1 cellular context compared by ENCODE assay signal in genomic region chr22:46798366-46799057, GRCh38.
TF ChIP-seq lines count a peak whose summit lies in the region.

No MANE protein-coding gene starts in this region.

TF ChIP-seq in HepG2, 621 proteins besides CTCF, POLR2A, EP300 and RAD21 (continued from another document and continues in another):
- TF ChIP-seq, protein P1, sequence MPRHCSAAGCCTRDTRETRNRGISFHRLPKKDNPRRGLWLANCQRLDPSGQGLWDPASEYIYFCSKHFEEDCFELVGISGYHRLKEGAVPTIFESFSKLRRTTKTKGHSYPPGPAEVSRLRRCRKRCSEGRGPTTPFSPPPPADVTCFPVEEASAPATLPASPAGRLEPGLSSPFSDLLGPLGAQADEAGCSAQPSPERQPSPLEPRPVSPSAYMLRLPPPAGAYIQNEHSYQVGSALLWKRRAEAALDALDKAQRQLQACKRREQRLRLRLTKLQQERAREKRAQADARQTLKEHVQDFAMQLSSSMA (CRISPR knock-in tag; IDR thresholded peaks at IDR 0.05), result no peak
- TF ChIP-seq ZNF777 (CRISPR knock-in tag; IDR thresholded peaks at IDR 0.05) (no peak), ZNF674 (CRISPR knock-in tag; IDR thresholded peaks at IDR 0.05; ENCODE audit: low read depth) (no peak), ZNF644 (CRISPR knock-in tag; IDR thresholded peaks at IDR 0.05; ENCODE audit: low read depth) (peak; percentile 77), HNF1A (IDR thresholded peaks at IDR 0.05; ENCODE audit: low read depth) (no peak), HNF1A (CRISPR knock-in tag; IDR thresholded peaks at IDR 0.05; ENCODE audit: borderline replicate concordance) (no peak), ARNT (IDR thresholded peaks at IDR 0.05) (no peak), ZKSCAN1 (IDR thresholded peaks at IDR 0.05; ENCODE audit: low read length) (peak; percentile 57; the same call in 1 of the 2 replicates), NR3C1 (CRISPR knock-in tag; IDR thresholded peaks at IDR 0.05) (no peak), MBNL3 (CRISPR knock-in tag; conservative IDR thresholded peaks at IDR 0.05) (no peak), SMAD3 (CRISPR knock-in tag; IDR thresholded peaks at IDR 0.05) (peak; percentile 84), ZNF782 (CRISPR knock-in tag; IDR thresholded peaks at IDR 0.05; ENCODE audit: borderline replicate concordance) (peak; percentile 60; the same call in 1 of the 2 replicates), ZFYVE20 (CRISPR knock-in tag; IDR thresholded peaks at IDR 0.05; ENCODE audit: borderline replicate concordance, low read depth) (no peak), ZNF598 (CRISPR knock-in tag; IDR thresholded peaks at IDR 0.05; ENCODE audit: borderline replicate concordance) (no peak), ZNF12 (CRISPR knock-in tag; IDR thresholded peaks at IDR 0.05) (no peak; the same call in 1 of the 2 replicates), ZEB1 (IDR thresholded peaks at IDR 0.05; ENCODE audit: insufficient replicate concordance, low read depth) (no peak), NR2C2 (CRISPR knock-in tag; IDR thresholded peaks at IDR 0.05; ENCODE audit: borderline replicate concordance) (peak; percentile 76), ZNF30 (CRISPR knock-in tag; IDR thresholded peaks at IDR 0.05) (no peak), JUND (CRISPR knock-in tag; IDR thresholded peaks at IDR 0.05) (no peak), ZNF564 (CRISPR knock-in tag; IDR thresholded peaks at IDR 0.05) (no peak), AKAP8 (CRISPR knock-in tag; IDR thresholded peaks at IDR 0.05) (peak; percentile 78; the same call in 1 of the 2 replicates), CCAR2 (optimal IDR thresholded peaks at IDR 0.05; ENCODE audit: low read depth, low read length) (no peak), ZNF383 (CRISPR knock-in tag; IDR thresholded peaks at IDR 0.05; ENCODE audit: borderline replicate concordance) (no peak), RFXANK (CRISPR knock-in tag; IDR thresholded peaks at IDR 0.05) (no peak), U2AF1 (optimal IDR thresholded peaks at IDR 0.05; ENCODE audit: low read depth, low read length) (no peak), ZNF790 (CRISPR knock-in tag; IDR thresholded peaks at IDR 0.05; ENCODE audit: borderline replicate concordance) (no peak), MXD3 (CRISPR knock-in tag; IDR thresholded peaks at IDR 0.05) (peak; percentile 77; the same call in 1 of the 2 replicates), TRIM22 (IDR thresholded peaks at IDR 0.05) (no peak), U2AF2 (IDR thresholded peaks at IDR 0.05; ENCODE audit: low read depth, low read length) (no peak), TOPORS (CRISPR knock-in tag; IDR thresholded peaks at IDR 0.05) (peak; percentile 48; the same call in 1 of the 2 replicates), ZNF660 (CRISPR knock-in tag; IDR thresholded peaks at IDR 0.05; ENCODE audit: borderline replicate concordance, low read depth) (no peak), ZNF761 (CRISPR knock-in tag; conservative IDR thresholded peaks at IDR 0.05) (no peak), HHEX (CRISPR knock-in tag; IDR thresholded peaks at IDR 0.05) (no peak), LBX2 (CRISPR knock-in tag; IDR thresholded peaks at IDR 0.05; ENCODE audit: borderline replicate concordance) (no peak), DMTF1 (CRISPR knock-in tag; IDR thresholded peaks at IDR 0.05) (no peak), REPIN1 (CRISPR knock-in tag; IDR thresholded peaks at IDR 0.05; ENCODE audit: borderline replicate concordance, low read depth) (peak; percentile 92; the same call in 1 of the 2 replicates), HOXD1 (CRISPR knock-in tag; IDR thresholded peaks at IDR 0.05) (peak; percentile 73; the same call in 1 of the 2 replicates), FOXK2 (IDR thresholded peaks at IDR 0.05) (no peak), ZNF629 (CRISPR knock-in tag; conservative IDR thresholded peaks at IDR 0.05) (0 out of 2 replicates have a peak, but pooled peaks have one; percentile 35), SMC3 (IDR thresholded peaks at IDR 0.05; ENCODE audit: low read length) (peak; percentile 60), NR2F1 (CRISPR knock-in tag; IDR thresholded peaks at IDR 0.05) (peak in 1 of 2 experiments; percentile 57; a peak in 2 of 4 replicates)
- TF ChIP-seq, protein P2, sequence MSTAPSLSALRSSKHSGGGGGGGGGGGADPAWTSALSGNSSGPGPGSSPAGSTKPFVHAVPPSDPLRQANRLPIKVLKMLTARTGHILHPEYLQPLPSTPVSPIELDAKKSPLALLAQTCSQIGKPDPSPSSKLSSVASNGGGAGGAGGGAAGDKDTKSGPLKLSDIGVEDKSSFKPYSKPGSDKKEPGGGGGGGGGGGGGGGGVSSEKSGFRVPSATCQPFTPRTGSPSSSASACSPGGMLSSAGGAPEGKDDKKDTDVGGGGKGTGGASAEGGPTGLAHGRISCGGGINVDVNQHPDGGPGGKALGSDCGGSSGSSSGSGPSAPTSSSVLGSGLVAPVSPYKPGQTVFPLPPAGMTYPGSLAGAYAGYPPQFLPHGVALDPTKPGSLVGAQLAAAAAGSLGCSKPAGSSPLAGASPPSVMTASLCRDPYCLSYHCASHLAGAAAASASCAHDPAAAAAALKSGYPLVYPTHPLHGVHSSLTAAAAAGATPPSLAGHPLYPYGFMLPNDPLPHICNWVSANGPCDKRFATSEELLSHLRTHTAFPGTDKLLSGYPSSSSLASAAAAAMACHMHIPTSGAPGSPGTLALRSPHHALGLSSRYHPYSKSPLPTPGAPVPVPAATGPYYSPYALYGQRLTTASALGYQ (CRISPR knock-in tag; IDR thresholded peaks at IDR 0.05), result peak; percentile 65; the same call in 1 of the 2 replicates
- TF ChIP-seq, protein P3, sequence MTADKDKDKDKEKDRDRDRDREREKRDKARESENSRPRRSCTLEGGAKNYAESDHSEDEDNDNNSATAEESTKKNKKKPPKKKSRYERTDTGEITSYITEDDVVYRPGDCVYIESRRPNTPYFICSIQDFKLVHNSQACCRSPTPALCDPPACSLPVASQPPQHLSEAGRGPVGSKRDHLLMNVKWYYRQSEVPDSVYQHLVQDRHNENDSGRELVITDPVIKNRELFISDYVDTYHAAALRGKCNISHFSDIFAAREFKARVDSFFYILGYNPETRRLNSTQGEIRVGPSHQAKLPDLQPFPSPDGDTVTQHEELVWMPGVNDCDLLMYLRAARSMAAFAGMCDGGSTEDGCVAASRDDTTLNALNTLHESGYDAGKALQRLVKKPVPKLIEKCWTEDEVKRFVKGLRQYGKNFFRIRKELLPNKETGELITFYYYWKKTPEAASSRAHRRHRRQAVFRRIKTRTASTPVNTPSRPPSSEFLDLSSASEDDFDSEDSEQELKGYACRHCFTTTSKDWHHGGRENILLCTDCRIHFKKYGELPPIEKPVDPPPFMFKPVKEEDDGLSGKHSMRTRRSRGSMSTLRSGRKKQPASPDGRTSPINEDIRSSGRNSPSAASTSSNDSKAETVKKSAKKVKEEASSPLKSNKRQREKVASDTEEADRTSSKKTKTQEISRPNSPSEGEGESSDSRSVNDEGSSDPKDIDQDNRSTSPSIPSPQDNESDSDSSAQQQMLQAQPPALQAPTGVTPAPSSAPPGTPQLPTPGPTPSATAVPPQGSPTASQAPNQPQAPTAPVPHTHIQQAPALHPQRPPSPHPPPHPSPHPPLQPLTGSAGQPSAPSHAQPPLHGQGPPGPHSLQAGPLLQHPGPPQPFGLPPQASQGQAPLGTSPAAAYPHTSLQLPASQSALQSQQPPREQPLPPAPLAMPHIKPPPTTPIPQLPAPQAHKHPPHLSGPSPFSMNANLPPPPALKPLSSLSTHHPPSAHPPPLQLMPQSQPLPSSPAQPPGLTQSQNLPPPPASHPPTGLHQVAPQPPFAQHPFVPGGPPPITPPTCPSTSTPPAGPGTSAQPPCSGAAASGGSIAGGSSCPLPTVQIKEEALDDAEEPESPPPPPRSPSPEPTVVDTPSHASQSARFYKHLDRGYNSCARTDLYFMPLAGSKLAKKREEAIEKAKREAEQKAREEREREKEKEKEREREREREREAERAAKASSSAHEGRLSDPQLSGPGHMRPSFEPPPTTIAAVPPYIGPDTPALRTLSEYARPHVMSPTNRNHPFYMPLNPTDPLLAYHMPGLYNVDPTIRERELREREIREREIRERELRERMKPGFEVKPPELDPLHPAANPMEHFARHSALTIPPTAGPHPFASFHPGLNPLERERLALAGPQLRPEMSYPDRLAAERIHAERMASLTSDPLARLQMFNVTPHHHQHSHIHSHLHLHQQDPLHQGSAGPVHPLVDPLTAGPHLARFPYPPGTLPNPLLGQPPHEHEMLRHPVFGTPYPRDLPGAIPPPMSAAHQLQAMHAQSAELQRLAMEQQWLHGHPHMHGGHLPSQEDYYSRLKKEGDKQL (CRISPR knock-in tag; IDR thresholded peaks at IDR 0.05; ENCODE audit: low read depth), result 0 out of 2 replicates have a peak, but pooled peaks have one; percentile 29
- TF ChIP-seq, protein P4, sequence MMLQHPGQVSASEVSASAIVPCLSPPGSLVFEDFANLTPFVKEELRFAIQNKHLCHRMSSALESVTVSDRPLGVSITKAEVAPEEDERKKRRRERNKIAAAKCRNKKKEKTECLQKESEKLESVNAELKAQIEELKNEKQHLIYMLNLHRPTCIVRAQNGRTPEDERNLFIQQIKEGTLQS (CRISPR knock-in tag; IDR thresholded peaks at IDR 0.05), result peak; percentile 26; the same call in 1 of the 2 replicates
- TF ChIP-seq, protein P5, sequence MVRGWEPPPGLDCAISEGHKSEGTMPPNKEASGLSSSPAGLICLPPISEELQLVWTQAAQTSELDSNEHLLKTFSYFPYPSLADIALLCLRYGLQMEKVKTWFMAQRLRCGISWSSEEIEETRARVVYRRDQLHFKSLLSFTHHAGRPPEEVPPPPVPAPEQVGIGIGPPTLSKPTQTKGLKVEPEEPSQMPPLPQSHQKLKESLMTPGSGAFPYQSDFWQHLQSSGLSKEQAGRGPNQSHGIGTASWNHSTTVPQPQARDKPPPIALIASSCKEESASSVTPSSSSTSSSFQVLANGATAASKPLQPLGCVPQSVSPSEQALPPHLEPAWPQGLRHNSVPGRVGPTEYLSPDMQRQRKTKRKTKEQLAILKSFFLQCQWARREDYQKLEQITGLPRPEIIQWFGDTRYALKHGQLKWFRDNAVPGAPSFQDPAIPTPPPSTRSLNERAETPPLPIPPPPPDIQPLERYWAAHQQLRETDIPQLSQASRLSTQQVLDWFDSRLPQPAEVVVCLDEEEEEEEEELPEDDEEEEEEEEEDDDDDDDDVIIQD (CRISPR knock-in tag; IDR thresholded peaks at IDR 0.05; ENCODE audit: low read depth), result no peak; the same call in 1 of the 2 replicates
